8 cellular contexts compared by ENCODE assay signal in the genomic region with DNA sequence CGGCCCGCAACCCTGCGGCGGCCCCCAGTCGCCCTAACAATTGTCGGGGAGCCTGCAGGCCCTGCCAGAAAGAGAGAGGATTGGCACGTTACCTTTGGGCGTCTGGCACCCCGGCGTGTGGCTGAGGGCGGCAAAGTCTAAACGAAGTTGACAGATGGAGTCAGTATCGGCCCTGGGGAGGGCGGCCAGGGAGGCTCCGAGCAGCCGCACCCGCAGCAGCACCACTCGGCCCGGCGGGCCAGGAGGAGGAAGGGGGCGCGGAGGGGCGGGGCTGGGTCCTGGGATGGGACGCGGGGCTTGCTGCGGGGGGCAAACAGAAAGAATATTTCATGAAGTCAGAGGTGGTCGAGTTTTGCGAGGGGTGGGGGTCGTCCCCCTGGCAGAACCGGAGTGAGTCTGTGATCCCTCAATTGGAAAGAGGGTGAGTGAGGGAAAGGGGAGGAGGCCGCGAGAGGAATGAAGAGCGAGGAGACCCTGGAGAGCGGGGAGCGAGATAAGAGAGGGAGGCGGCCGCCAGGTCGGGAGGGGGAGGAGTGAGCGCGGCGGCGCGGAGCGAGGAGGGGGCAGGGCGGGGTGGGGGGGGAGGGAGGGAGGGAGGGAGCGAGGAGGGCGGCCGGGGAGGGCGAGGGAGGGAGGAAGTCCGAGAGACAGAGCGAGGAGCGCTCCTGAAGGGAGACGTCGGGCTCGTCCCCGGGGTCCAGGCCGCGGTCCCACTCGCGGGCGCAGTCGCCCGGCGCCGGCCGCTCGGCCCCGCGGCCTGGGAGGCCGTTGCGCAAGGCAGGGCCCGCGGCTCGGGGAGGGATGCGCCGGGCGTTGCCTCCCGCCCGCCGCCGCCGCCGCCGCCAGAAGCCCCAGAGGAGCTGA. TPM values are rescaled to one million over a fixed set of nuclear protein-coding genes. Genes with fewer than 3 reads are reported as not detected.
A peak's percentile ranks its signal among the peaks of the same experiment; 100 is the strongest.
DNase-seq lines count a peak whose midpoint lies in the region; ATAC-seq, FAIRE-seq and TF ChIP-seq lines count a peak whose summit lies in the region.

A gene (plus strand): TSS at position 650 of the 864 bp plus-strand sequence. CDS start 372 bp downstream, outside the sequence.

- intact Hi-C loops in activated CD4-positive, alpha-beta T cell treated with anti-CD3 and anti-CD28 coated beads for 36 hours (cut with DNase I, micrococcal nuclease), result loop anchor here in 1 of 2 experiments (5.0 kb wide), 1 partner anchor 218 kb away; a partner anchor contains a TSS
- intact Hi-C loops in kidney (cut with DNase I), result no loop called here

- POLR2A ChIA-PET in activated CD4-positive, alpha-beta T cell treated with anti-CD3 and anti-CD28 coated beads for 36 hours (lab: Charles Lee), result no interaction called here

- H3K9ac ChIP-seq in kidney (ENCODE audit: low read length in 2 of 2), result no peak within 1 kb of the TSS

- H3K9me3 ChIP-seq in kidney (ENCODE audit: control insufficient read depth in 1 of 2, low read length in 2 of 2), result no peaks in the 10 kb centered on the region
- no peaks in the 10 kb centered on the region for H3K9me3 ChIP-seq in thoracic aorta

- H3K27me3 Mint-ChIP-seq in activated CD4-positive, alpha-beta T cell treated with anti-CD3 and anti-CD28 coated beads for 36 hours, result peaks cover 73% of the 10 kb centered on the region

- CTCF ChIA-PET in activated CD4-positive, alpha-beta T cell treated with anti-CD3 and anti-CD28 coated beads for 36 hours (lab: Charles Lee), result interaction anchor here (1.9 kb wide), 1 partner anchor 796 kb away, joined by 5 read pairs; no protein-coding TSS in a partner anchor

- no peak for FAIRE-seq in kidney (lab: Jason Lieb, UNC)

- TF ChIP-seq CTCF in astrocyte of the cerebellum (IDR thresholded peaks at IDR 0.05; ENCODE audit: low read depth, low read length, missing control alignments) (no peak), kidney (IDR thresholded peaks at IDR 0.05; ENCODE audit: borderline replicate concordance, extremely low read depth, insufficient read depth) (no peak), thoracic aorta (IDR thresholded peaks at IDR 0.05) (no peak)

- H3K27me3 ChIP-seq in thoracic aorta (replicated peaks; ENCODE audit: insufficient read depth), result peaks cover 28% of the 10 kb centered on the region

- H3K36me3 ChIP-seq in kidney (ENCODE audit: control insufficient read depth in 1 of 2, insufficient read depth in 2 of 2, low read length in 2 of 2) (no peaks in the 10 kb centered on the region), thoracic aorta (no peaks in the 10 kb centered on the region)

- H3K4me3 ChIP-seq in astrocyte of the cerebellum (ENCODE audit: low read depth, low read length) (peak within 1 kb of the TSS; percentile 12), kidney (ENCODE audit: low read length in 2 of 2) (peak within 1 kb of the TSS in 1 of 2 donors; percentile 29), thoracic aorta (peak within 1 kb of the TSS; percentile 65)

- no peaks in the 10 kb centered on the region for H3K9me3 Mint-ChIP-seq in activated CD4-positive, alpha-beta T cell treated with anti-CD3 and anti-CD28 coated beads for 36 hours (ENCODE audit: low read depth)

- H3K36me3 Mint-ChIP-seq in activated CD4-positive, alpha-beta T cell treated with anti-CD3 and anti-CD28 coated beads for 36 hours (ENCODE audit: low read depth), result no peaks in the 10 kb centered on the region

- no peak for ATAC-seq in activated CD4-positive, alpha-beta T cell treated with anti-CD3 and anti-CD28 coated beads for 36 hours
- ATAC-seq in thoracic aorta (ENCODE audit: insufficient number of reproducible peaks, low FRiP score, low read depth) (no peak), HG02981 (IDR thresholded peaks at IDR 0.05; ENCODE audit: unreplicated experiment) (no peak)

- peak within 1 kb of the TSS; percentile 56 for H3K4me3 Mint-ChIP-seq in activated CD4-positive, alpha-beta T cell treated with anti-CD3 and anti-CD28 coated beads for 36 hours

- in situ Hi-C loops in astrocyte of the cerebellum (cut with HindIII; ENCODE audit: low sequenced_read_pairs), result loop anchor here (25.0 kb wide), 1 partner anchor 802 kb away; no protein-coding TSS in a partner anchor

- no peak within 1 kb of the TSS for H3K27ac ChIP-seq in kidney (ENCODE audit: low read depth in 2 of 2, low read length in 2 of 2)
- H3K27ac ChIP-seq in thoracic aorta, result no peak within 1 kb of the TSS

- H3K4me1 ChIP-seq in kidney (ENCODE audit: control insufficient read depth in 1 of 2, insufficient read depth in 1 of 2, low read depth in 1 of 2, low read length in 2 of 2) (peaks cover 0 to 6% of the 10 kb centered on the region in 2 donors), thoracic aorta (ENCODE audit: control insufficient read depth in 1 of 2, low read depth in 2 of 2) (peaks cover 14 to 39% of the 10 kb centered on the region in 2 donors)

- H3K27ac Mint-ChIP-seq in activated CD4-positive, alpha-beta T cell treated with anti-CD3 and anti-CD28 coated beads for 36 hours, result no peak within 1 kb of the TSS

- no peak for DNase-seq in activated CD4-positive, alpha-beta T cell treated with anti-CD3 and anti-CD28 coated beads for 36 hours
- DNase-seq in activated CD4-positive, alpha-beta T cell treated with anti-CD3 and anti-CD28 coated beads for 48 hours, result no peak
- DNase-seq in astrocyte of the cerebellum (ENCODE audit: low read depth), result no peak
- DNase-seq in kidney, result peak; percentile 64
- DNase-seq in thoracic aorta (ENCODE audit: low spot score), result no peak
- no peak for DNase-seq in ecto neural progenitor cell (ENCODE audit: low spot score)
- DNase-seq in NCI-H526 treated with DMSO at 0.1 percent for 48 hours (lab: John Stamatoyannopoulos, UW), result no peak

- peaks cover 18% of the 10 kb centered on the region for H3K4me1 Mint-ChIP-seq in activated CD4-positive, alpha-beta T cell treated with anti-CD3 and anti-CD28 coated beads for 36 hours

RNA-seq across cellular contexts. Expression of the gene that starts here (rescaled TPM):
- not detected for total RNA-seq in activated CD4-positive, alpha-beta T cell treated with anti-CD3 and anti-CD28 coated beads for 36 hours
- total RNA-seq in kidney (0.44 TPM), thoracic aorta (under 1 TPM in 1 of 2 donors, not detected in 1; 0.41 TPM)
- polyA plus RNA-seq in kidney (ENCODE audit: insufficient read depth, low read depth, low replicate concordance), result not detected

Comparison
In these comparisons a context has a peak if more than half of its experiments do, and no peak if none do; other contexts are left out.
1. Peak in DNase-seq in kidney; RNA of the gene not detected or under 1 TPM.